Comparison of ENCODE assay signal across 1 cellular context in genomic region chr10:130191380-130191779, GRCh38.
TF ChIP-seq lines count a peak whose summit lies in the region.

No MANE protein-coding gene starts in this region.

TF ChIP-seq in GM23338, 12 proteins besides CTCF, POLR2A, EP300 and RAD21 (continued from another document):
- TF ChIP-seq ZNF462 (CRISPR knock-in tag; IDR thresholded peaks at IDR 0.05) (no peak), EZH2phosphoT487 (IDR thresholded peaks at IDR 0.05; ENCODE audit: unreplicated experiment) (no peak), STAT1 (IDR thresholded peaks at IDR 0.05; ENCODE audit: unreplicated experiment) (no peak), ZNF114 (CRISPR knock-in tag; IDR thresholded peaks at IDR 0.05) (no peak), CREB1 (CRISPR knock-in tag; IDR thresholded peaks at IDR 0.05; ENCODE audit: low read depth) (no peak), REST (IDR thresholded peaks at IDR 0.05; ENCODE audit: unreplicated experiment) (no peak), EZH2 (IDR thresholded peaks at IDR 0.05; ENCODE audit: low read depth, unreplicated experiment) (no peak), JUNB (IDR thresholded peaks at IDR 0.05; ENCODE audit: unreplicated experiment) (no peak), ZNF331 (CRISPR knock-in tag; IDR thresholded peaks at IDR 0.05; ENCODE audit: low read depth) (no peak), ETS1 (IDR thresholded peaks at IDR 0.05) (no peak), NANOG (IDR thresholded peaks at IDR 0.05; ENCODE audit: borderline replicate concordance) (no peak)
